In the genomic region with DNA sequence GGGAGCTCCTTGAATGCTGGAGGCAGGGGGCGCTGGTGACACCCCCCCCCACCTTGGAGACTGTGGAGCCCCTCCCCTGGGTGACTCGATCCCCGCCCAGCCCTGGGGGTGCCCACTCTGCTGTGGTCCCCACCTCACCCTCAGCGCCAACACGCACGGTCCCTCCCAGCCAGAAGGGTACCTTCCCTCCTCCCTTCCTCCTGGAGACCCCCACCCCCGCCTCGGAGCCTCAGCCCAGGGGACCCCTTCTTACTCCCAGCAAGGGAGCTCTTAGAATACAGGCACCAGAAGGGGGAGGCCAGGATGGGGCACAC, we compare ENCODE assay signal across 1 cellular context.
TF ChIP-seq lines count a peak whose summit lies in the region.

No MANE protein-coding gene starts in this region.

TF ChIP-seq in H1, 55 proteins besides CTCF, POLR2A, EP300 and RAD21:
- TF ChIP-seq RBBP5 (IDR thresholded peaks at IDR 0.05; ENCODE audit: borderline replicate concordance, low read depth, low read length), result no peak
- TF ChIP-seq CTBP2 (IDR thresholded peaks at IDR 0.05; ENCODE audit: borderline replicate concordance, insufficient read depth, insufficient read length, low read length), result no peak
- TF ChIP-seq POLR2AphosphoS5 (IDR thresholded peaks at IDR 0.05; ENCODE audit: low read depth, low read length), result no peak
- TF ChIP-seq HDAC2 (IDR thresholded peaks at IDR 0.05; ENCODE audit: borderline replicate concordance in 1 of 2, low read depth in 2 of 2, low read length in 2 of 2), result no peak
- no peak for TF ChIP-seq SUZ12 (IDR thresholded peaks at IDR 0.05; ENCODE audit: low read length)
- TF ChIP-seq EGR1 (IDR thresholded peaks at IDR 0.05; ENCODE audit: borderline replicate concordance, low read depth, low read length), result no peak
- TF ChIP-seq HDAC6 (IDR thresholded peaks at IDR 0.05; ENCODE audit: low read depth, low read length), result no peak
